ENCODE assay signal across 24 cellular contexts in genomic region chr15:101001796-101002195, GRCh38.
"Had no signal": no experiment of that assay in that cellular context is flagged by ENCODE, and none has a peak within 500 bp of the region (broad histone marks: within the 10 kb centered on the region; RNA-seq: fewer than 3 reads in every experiment).

No MANE protein-coding gene starts in this region.

- ATAC-seq: activated CD4-positive, alpha-beta T cell treated with anti-CD3 and anti-CD28 coated beads for 36 hours; activated CD8-positive, alpha-beta T cell treated with anti-CD3 and anti-CD28 coated beads, Interleukin-2, amount 10 ng/mL, durations not matched to agents 7 days and 5 days; activated T-cell treated with anti-CD3 and anti-CD28 coated beads, Interleukin-2, amount 50 U/mL, for 72 hours; T-cell had no signal

- DNase-seq: activated CD4-positive, alpha-beta T cell treated with anti-CD3 and anti-CD28 coated beads for 36 hours; activated CD4-positive, alpha-beta T cell treated with anti-CD3 and anti-CD28 coated beads, Interleukin-2, amount 50 U/mL, for 1 hour; activated gamma-delta T cell treated with Interleukin-2 at 50 U/mL for 16 hours; activated naive CD4-positive, alpha-beta T cell treated with anti-CD3 and anti-CD28 coated beads, Interleukin-2, amount 10 ng/mL, durations not matched to agents 7 days and 5 days; activated naive CD8-positive, alpha-beta T cell treated with anti-CD3 and anti-CD28 coated beads for 36 hours; activated T-cell treated with anti-CD3 and anti-CD28 coated beads, Interleukin-2, amount 50 U/mL, for 72 hours; brain microvascular endothelial cell; KG1; NCI-H1092 treated with DMSO at 0.1 percent for 48 hours; NCI-H1417 treated with DMSO at 0.1 percent for 48 hours; NCI-H1694; NCI-H2029 treated with DMSO at 0.1 percent for 48 hours; NCI-H345; NCI-H510A; NCI-H69; NK-92 treated with Interleukin-12 subunit alpha and Interleukin-12 subunit beta, amount 100 ng/mL, for 24 hours; SIG-M5; T-cell; T-helper 2 cell; T1000; WERI-Rb-1 had no signal

- H3K4me1 Mint-ChIP-seq: activated CD4-positive, alpha-beta T cell treated with anti-CD3 and anti-CD28 coated beads for 36 hours; activated naive CD8-positive, alpha-beta T cell treated with anti-CD3 and anti-CD28 coated beads for 36 hours had no signal

- H3K27ac Mint-ChIP-seq: activated CD4-positive, alpha-beta T cell treated with anti-CD3 and anti-CD28 coated beads for 36 hours; activated CD8-positive, alpha-beta T cell treated with anti-CD3 and anti-CD28 coated beads, Interleukin-2, amount 10 ng/mL, durations not matched to agents 7 days and 5 days; activated naive CD4-positive, alpha-beta T cell treated with anti-CD3 and anti-CD28 coated beads, Interleukin-2, amount 10 ng/mL, durations not matched to agents 7 days and 5 days; activated naive CD8-positive, alpha-beta T cell treated with anti-CD3 and anti-CD28 coated beads for 36 hours; activated T-cell treated with anti-CD3 and anti-CD28 coated beads, Interleukin-2, amount 50 U/mL, for 72 hours; activated T-helper 2 cell treated with anti-CD3 and anti-CD28 coated beads, Interferon-gamma antibody, Interleukin-2, Interleukin-4, amounts not matched to agents 10 μg/mL and 5 μg/mL and 100 μg/mL, durations not matched to agents 14 hours and 24 hours and 36 hours; T-cell had no signal

- H3K9me3 Mint-ChIP-seq: activated naive CD8-positive, alpha-beta T cell treated with anti-CD3 and anti-CD28 coated beads for 36 hours; activated T-cell treated with anti-CD3 and anti-CD28 coated beads, Interleukin-2, amount 50 U/mL, for 72 hours; activated T-helper 2 cell treated with anti-CD3 and anti-CD28 coated beads, Interferon-gamma antibody, Interleukin-2, Interleukin-4, amounts not matched to agents 10 μg/mL and 5 μg/mL and 100 μg/mL, durations not matched to agents 14 hours and 24 hours and 36 hours; T-cell had no signal

- H3K4me3 Mint-ChIP-seq: activated CD4-positive, alpha-beta T cell treated with anti-CD3 and anti-CD28 coated beads for 36 hours; activated CD8-positive, alpha-beta T cell treated with anti-CD3 and anti-CD28 coated beads, Interleukin-2, amount 10 ng/mL, durations not matched to agents 7 days and 5 days; activated naive CD4-positive, alpha-beta T cell treated with anti-CD3 and anti-CD28 coated beads, Interleukin-2, amount 10 ng/mL, durations not matched to agents 7 days and 5 days; activated naive CD8-positive, alpha-beta T cell treated with anti-CD3 and anti-CD28 coated beads for 36 hours; activated T-cell treated with anti-CD3 and anti-CD28 coated beads, Interleukin-2, amount 50 U/mL, for 72 hours; IgD-negative memory B cell; T-cell had no signal

- H3K27me3 Mint-ChIP-seq: IgD-negative memory B cell had no signal

- H3K36me3 Mint-ChIP-seq: activated naive CD4-positive, alpha-beta T cell treated with anti-CD3 and anti-CD28 coated beads, Interleukin-2, amount 10 ng/mL, durations not matched to agents 7 days and 5 days; activated naive CD8-positive, alpha-beta T cell treated with anti-CD3 and anti-CD28 coated beads for 36 hours; T-cell had no signal
